ENCODE assay signal across 22 cellular contexts in genomic region chr4:23040539-23040938, GRCh38.
DNase-seq lines count a peak whose midpoint lies in the region; ATAC-seq and TF ChIP-seq lines count a peak whose summit lies in the region.
"Had no signal": no experiment of that assay in that cellular context is flagged by ENCODE, and none has a peak within 500 bp of the region (broad histone marks: within the 10 kb centered on the region; RNA-seq: fewer than 3 reads in every experiment).

No MANE protein-coding gene starts in this region.

- H3K27me3 Mint-ChIP-seq in GM23338 (ENCODE audit: insufficient read depth, low read depth, poor library complexity): no peaks in the 10 kb centered on the region
- H3K27me3 Mint-ChIP-seq in WTC11 (ENCODE audit: low read depth): peaks cover 17% of the 10 kb centered on the region
- H3K27me3 Mint-ChIP-seq in neural progenitor cell (ENCODE audit: insufficient read depth, low read depth): no peaks in the 10 kb centered on the region
- no peaks in the 10 kb centered on the region for H3K27me3 Mint-ChIP-seq in activated CD4-positive, alpha-beta T cell treated with anti-CD3 and anti-CD28 coated beads for 36 hours
- H3K27me3 Mint-ChIP-seq: CD4-positive, alpha-beta T cell had no signal

- H3K4me1 ChIP-seq in GM23338 (ENCODE audit: insufficient read depth) (peaks cover 7% of the 10 kb centered on the region), neural progenitor cell (no peaks in the 10 kb centered on the region)
- H3K4me1 ChIP-seq: BLaER1 had no signal

- H4K20me1 ChIP-seq in GM23338 (replicated peaks; ENCODE audit: insufficient read depth) (no peaks in the 10 kb centered on the region), neural progenitor cell (ENCODE audit: low read depth) (no peaks in the 10 kb centered on the region)
- H4K20me1 ChIP-seq: BLaER1 had no signal

- ATAC-seq in GM23338: peak; percentile 63; the same call in 2 of the 3 replicates
- ATAC-seq in WTC11: peak; percentile 76
- ATAC-seq in activated CD4-positive, alpha-beta T cell treated with anti-CD3 and anti-CD28 coated beads for 36 hours: no peak

- CTCF ChIA-PET in WTC11 (lab: Charles Lee): interaction anchor here (1.0 kb wide), 1 partner anchor 172 kb away, joined by 4 read pairs; no protein-coding TSS in a partner anchor
- CTCF ChIA-PET in activated CD4-positive, alpha-beta T cell treated with anti-CD3 and anti-CD28 coated beads for 36 hours (lab: Charles Lee): interaction anchor here (0.9 kb wide), 1 partner anchor 74 kb away, joined by 3 read pairs; no protein-coding TSS in a partner anchor

- H3K27ac ChIP-seq in GM23338 (ENCODE audit: low read depth) (no peak overlapping the region), neural progenitor cell (no peak overlapping the region)
- H3K27ac ChIP-seq: BLaER1, RWPE1 had no signal

- H3K36me3 ChIP-seq in GM23338 (ENCODE audit: insufficient read depth) (no peaks in the 10 kb centered on the region), neural progenitor cell (no peaks in the 10 kb centered on the region)
- H3K36me3 ChIP-seq: BLaER1 had no signal

- no peak overlapping the region for H2AFZ ChIP-seq in GM23338
- H2AFZ ChIP-seq in neural progenitor cell (replicated peaks): peak overlapping the region; percentile 34

- H3K4me1 Mint-ChIP-seq in GM23338 (peaks cover 9% of the 10 kb centered on the region), WTC11 (peaks cover 13% of the 10 kb centered on the region), neural progenitor cell (no peaks in the 10 kb centered on the region)
- H3K4me1 Mint-ChIP-seq in activated CD4-positive, alpha-beta T cell treated with anti-CD3 and anti-CD28 coated beads for 36 hours: no peaks in the 10 kb centered on the region

- H3K4me3 ChIP-seq in GM23338: no peak overlapping the region
- H3K4me3 ChIP-seq in neural progenitor cell: no peak overlapping the region
- H3K4me3 ChIP-seq: BLaER1 had no signal

- intact Hi-C loops in activated CD4-positive, alpha-beta T cell treated with anti-CD3 and anti-CD28 coated beads for 36 hours (cut with DNase I, micrococcal nuclease): no loop called here

- no peak overlapping the region for H3K9ac ChIP-seq in neural progenitor cell
- H3K9ac ChIP-seq: BLaER1 had no signal

- no peaks in the 10 kb centered on the region for H3K27me3 ChIP-seq in GM23338 (ENCODE audit: insufficient read depth)
- no peaks in the 10 kb centered on the region for H3K27me3 ChIP-seq in neural progenitor cell
- H3K27me3 ChIP-seq: BLaER1 had no signal

- H3K4me2 ChIP-seq in GM23338 (no peak overlapping the region), neural progenitor cell (no peak overlapping the region)
- H3K4me2 ChIP-seq: BLaER1 had no signal

- no peaks in the 10 kb centered on the region for H3K79me2 ChIP-seq in GM23338 (replicated peaks; ENCODE audit: insufficient read depth)
- no peaks in the 10 kb centered on the region for H3K79me2 ChIP-seq in neural progenitor cell (ENCODE audit: low read depth)

- H3K27ac Mint-ChIP-seq in GM23338 (no peak overlapping the region), WTC11 (no peak overlapping the region), neural progenitor cell (no peak overlapping the region)
- no peak overlapping the region for H3K27ac Mint-ChIP-seq in activated CD4-positive, alpha-beta T cell treated with anti-CD3 and anti-CD28 coated beads for 36 hours
- H3K27ac Mint-ChIP-seq: CD4-positive, alpha-beta T cell had no signal

- H3K9me2 ChIP-seq in GM23338 (ENCODE audit: insufficient read depth): no peaks in the 10 kb centered on the region

- POLR2A ChIA-PET in WTC11 (lab: Charles Lee): no interaction called here
- POLR2A ChIA-PET in activated CD4-positive, alpha-beta T cell treated with anti-CD3 and anti-CD28 coated beads for 36 hours (lab: Charles Lee): no interaction called here

- DNase-seq in GM23338 (ENCODE audit: low spot score): peak; percentile 47
- no peak for DNase-seq in WTC11 (ENCODE audit: low spot score)
- DNase-seq in iPS-NIHi7 (ENCODE audit: extremely low spot score): peak; percentile 20
- DNase-seq in neural progenitor cell (ENCODE audit: low spot score): peak; percentile 18
- DNase-seq in activated CD4-positive, alpha-beta T cell treated with anti-CD3 and anti-CD28 coated beads for 36 hours: no peak
- DNase-seq in CD1c-positive myeloid dendritic cell (ENCODE audit: extremely low spot score): no peak
- DNase-seq in NCI-H187 (lab: John Stamatoyannopoulos, UW): no peak
- DNase-seq: CD4-positive, alpha-beta T cell; DMS53; HCEC 1CT; IMR-90; KG1; MM.1S; NCI-H1417; NCI-H1694; NCI-H2081; NCI-H226; NCI-H510A; NCI-H69; SHP77 treated with DMSO at 0.1 percent for 48 hours had no signal

- TF ChIP-seq CTCF in GM23338 (conservative IDR thresholded peaks at IDR 0.05; ENCODE audit: low read depth in 2 of 2) (no peak; a peak in 1 of 4 replicates), WTC11 (IDR thresholded peaks at IDR 0.05) (no peak), neural progenitor cell (IDR thresholded peaks at IDR 0.05) (peak; percentile 13)

- no peaks in the 10 kb centered on the region for H3K36me3 Mint-ChIP-seq in GM23338 (ENCODE audit: low read depth)
- H3K36me3 Mint-ChIP-seq in WTC11: no peaks in the 10 kb centered on the region
- no peaks in the 10 kb centered on the region for H3K36me3 Mint-ChIP-seq in neural progenitor cell
- no peaks in the 10 kb centered on the region for H3K36me3 Mint-ChIP-seq in activated CD4-positive, alpha-beta T cell treated with anti-CD3 and anti-CD28 coated beads for 36 hours (ENCODE audit: low read depth)

- no peaks in the 10 kb centered on the region for H3F3A ChIP-seq in GM23338 (replicated peaks; ENCODE audit: low read depth)
- H3F3A ChIP-seq in neural progenitor cell (ENCODE audit: low read depth): no peaks in the 10 kb centered on the region

- no peaks in the 10 kb centered on the region for H3K9me3 ChIP-seq in neural progenitor cell (ENCODE audit: low read depth)
- H3K9me3 ChIP-seq: BLaER1 had no signal

- H3K4me3 Mint-ChIP-seq in GM23338 (no peak overlapping the region), WTC11 (no peak overlapping the region), neural progenitor cell (no peak overlapping the region)
- no peak overlapping the region for H3K4me3 Mint-ChIP-seq in activated CD4-positive, alpha-beta T cell treated with anti-CD3 and anti-CD28 coated beads for 36 hours
- H3K4me3 Mint-ChIP-seq: CD4-positive, alpha-beta T cell had no signal

- H3K9me3 Mint-ChIP-seq in GM23338: peaks cover 2% of the 10 kb centered on the region; the same call in 1 of the 3 replicates
- 0 out of 2 replicates have a peak, but pooled peaks cover 3% of the 10 kb centered on the region for H3K9me3 Mint-ChIP-seq in WTC11
- H3K9me3 Mint-ChIP-seq in neural progenitor cell: no peaks in the 10 kb centered on the region
- no peaks in the 10 kb centered on the region for H3K9me3 Mint-ChIP-seq in activated CD4-positive, alpha-beta T cell treated with anti-CD3 and anti-CD28 coated beads for 36 hours (ENCODE audit: low read depth)

TF ChIP-seq in GM23338, 12 proteins besides CTCF, POLR2A, EP300 and RAD21 (continues in another document):
- no peak for TF ChIP-seq REST (IDR thresholded peaks at IDR 0.05; ENCODE audit: unreplicated experiment)
- TF ChIP-seq STAT1 (IDR thresholded peaks at IDR 0.05; ENCODE audit: unreplicated experiment): no peak

TF ChIP-seq in WTC11, 78 proteins besides CTCF, POLR2A, EP300 and RAD21:
- no peak for TF ChIP-seq PREB (CRISPR knock-in tag; IDR thresholded peaks at IDR 0.05; ENCODE audit: borderline replicate concordance)

Comparison
In these comparisons a context has a peak if more than half of its experiments do, and no peak if none do; other contexts are left out.
1. DNase-seq: peak in GM23338 (single experiment), iPS-NIHi7 (single experiment) and neural progenitor cell (single experiment); none in WTC11 (single experiment), activated CD4-positive, alpha-beta T cell treated with anti-CD3 and anti-CD28 coated beads for 36 hours (single experiment), CD1c-positive myeloid dendritic cell (single experiment) and NCI-H187 (0 of 2).